Comparison of ENCODE assay signal across 35 cellular contexts in genomic region chr12:127247937-127248336, GRCh38.
"Had no signal": no experiment of that assay in that cellular context is flagged by ENCODE, and none has a peak within 500 bp of the region (broad histone marks: within the 10 kb centered on the region; RNA-seq: fewer than 3 reads in every experiment).

No MANE protein-coding gene starts in this region.

- H3K27me3 ChIP-seq: MG63 had no signal

- H3K36me3 ChIP-seq: MG63 had no signal

- H3K4me2 ChIP-seq: KMS-11 had no signal

- H3K9me3 ChIP-seq: MG63 had no signal

- H3K4me3 ChIP-seq: MG63 had no signal

- DNase-seq: Karpas-422, Kasumi-1, KG1, MG63, MM.1S, MV-4-11, NCI-H1048, NCI-H1092, NCI-H1092 treated with DMSO at 0.1 percent for 48 hours, NCI-H1105, NCI-H1105 treated with DMSO at 0.1 percent for 48 hours, NCI-H1417, NCI-H1417 treated with DMSO at 0.1 percent for 48 hours, NCI-H1436, NCI-H1436 treated with DMSO at 0.1 percent for 48 hours, NCI-H146, NCI-H1694, NCI-H1694 treated with DMSO at 0.1 percent for 48 hours, NCI-H187, NCI-H187 treated with DMSO at 0.1 percent for 48 hours, NCI-H1930, NCI-H2029, NCI-H2029 treated with DMSO at 0.1 percent for 48 hours, NCI-H2081, NCI-H2081 treated with DMSO at 0.1 percent for 48 hours, NCI-H2107, NCI-H2171, NCI-H2171 treated with DMSO at 0.1 percent for 48 hours, NCI-H2227 treated with DMSO at 0.1 percent for 48 hours, NCI-H226, NCI-H345, NCI-H446, NCI-H446 treated with DMSO at 0.1 percent for 48 hours, NCI-H510A had no signal

- H3K9ac ChIP-seq: KMS-11 had no signal

- H3K27ac ChIP-seq: KMS-11 had no signal
